2 cellular contexts compared by ENCODE assay signal in genomic region chr9:69118656-69119055, GRCh38.
TF ChIP-seq lines count a peak whose summit lies in the region.

No MANE protein-coding gene starts in this region.

TF ChIP-seq in HepG2, 621 proteins besides CTCF, POLR2A, EP300 and RAD21:
- no peak for TF ChIP-seq SNAPC4 (CRISPR knock-in tag; IDR thresholded peaks at IDR 0.05)
- 0 out of 2 replicates have a peak, but pooled peaks have one; percentile 31 for TF ChIP-seq ZNF121 (CRISPR knock-in tag; IDR thresholded peaks at IDR 0.05)

TF ChIP-seq in WTC11, 78 proteins besides CTCF, POLR2A, EP300 and RAD21:
- no peak for TF ChIP-seq ZNF232 (CRISPR knock-in tag; IDR thresholded peaks at IDR 0.05)
- peak; percentile 92 for TF ChIP-seq ZNF121 (CRISPR knock-in tag; IDR thresholded peaks at IDR 0.05)
